Comparison of ENCODE assay signal across 9 cellular contexts in genomic region chr5:159826351-159827222, GRCh38.
A peak's percentile ranks its signal among the peaks of the same experiment; 100 is the strongest.
DNase-seq lines count a peak whose midpoint lies in the region; ATAC-seq, FAIRE-seq and TF ChIP-seq lines count a peak whose summit lies in the region.
"Had no signal": no experiment of that assay in that cellular context is flagged by ENCODE, and none has a peak within 500 bp of the region (broad histone marks: within the 10 kb centered on the region; RNA-seq: fewer than 3 reads in every experiment).

No MANE protein-coding gene starts in this region.

- H3K4me1 ChIP-seq in left ventricle myocardium inferior (peaks cover 17% of the 10 kb centered on the region), SJSA1 (replicated peaks) (peaks cover 28% of the 10 kb centered on the region), keratinocyte (ENCODE audit: control insufficient read depth, extremely low read depth, insufficient read depth, low read length) (peaks cover 28% of the 10 kb centered on the region), sigmoid colon (no peaks in the 10 kb centered on the region), HAP-1 (no peaks in the 10 kb centered on the region)

- no peak for TF ChIP-seq EP300 in sigmoid colon (IDR thresholded peaks at IDR 0.05)

- 65 to 66% methylated on average over 5 of the region's 5 CpGs for WGBS in sigmoid colon, 2 donors

- TF ChIP-seq CTCF in left ventricle myocardium inferior (IDR thresholded peaks at IDR 0.05; ENCODE audit: borderline replicate concordance), result no peak
- TF ChIP-seq CTCF in keratinocyte (optimal IDR thresholded peaks at IDR 0.05 in 1 of 3, IDR thresholded peaks at IDR 0.05 in 1 of 3, conservative IDR thresholded peaks at IDR 0.05 in 1 of 3; ENCODE audit: extremely low read depth in 1 of 3, insufficient read depth in 2 of 3, low read length in 3 of 3), result no peak
- TF ChIP-seq CTCF in sigmoid colon (IDR thresholded peaks at IDR 0.05), result no peak

- in situ Hi-C loops in HAP-1 (cut with MboI; ENCODE audit: low sequenced_read_pairs), result no loop called here

- no peaks in the 10 kb centered on the region for H4K20me1 ChIP-seq in keratinocyte (ENCODE audit: control insufficient read depth, extremely low read depth, insufficient read depth, low read length)

- dilution Hi-C loops in keratinocyte (cut with MboI; ENCODE audit: extremely low pct_ligation_motif_present, low sequenced_read_pairs), result no loop called here

- H3K9ac ChIP-seq in keratinocyte (ENCODE audit: control insufficient read depth, extremely low read depth, insufficient read depth, low read length), result no peak overlapping the region

- no peaks in the 10 kb centered on the region for H3K36me3 ChIP-seq in left ventricle myocardium inferior
- no peaks in the 10 kb centered on the region for H3K36me3 ChIP-seq in SJSA1
- no peaks in the 10 kb centered on the region for H3K36me3 ChIP-seq in keratinocyte (ENCODE audit: control insufficient read depth in 2 of 2, extremely low read depth in 1 of 2, insufficient read depth in 2 of 2, low read length in 2 of 2)
- no peaks in the 10 kb centered on the region for H3K36me3 ChIP-seq in sigmoid colon
- no peaks in the 10 kb centered on the region for H3K36me3 ChIP-seq in HAP-1 (replicated peaks)
- H3K36me3 ChIP-seq: neutrophil had no signal

- FAIRE-seq in keratinocyte (lab: Jason Lieb, UNC), result peak; percentile 99

- no peaks in the 10 kb centered on the region for H3K79me2 ChIP-seq in keratinocyte (ENCODE audit: control insufficient read depth, insufficient read depth, low read length)

- H3K4me2 ChIP-seq in keratinocyte (ENCODE audit: control insufficient read depth, extremely low read depth, insufficient read depth, low read depth, low read length), result peak overlapping the region; percentile 13

- no peaks in the 10 kb centered on the region for H3K9me1 ChIP-seq in keratinocyte (ENCODE audit: control insufficient read depth, extremely low read depth, insufficient read depth, low read length)

- ATAC-seq in Right ventricle myocardium inferior (peak; percentile 27), HG03060 (IDR thresholded peaks at IDR 0.05; ENCODE audit: low read depth, unreplicated experiment) (peak; percentile 99)

- intact Hi-C loops in Right ventricle myocardium inferior (cut with DNase I) (no loop called here), left ventricle myocardium inferior (cut with micrococcal nuclease) (no loop called here), sigmoid colon (cut with DNase I) (no loop called here)

- no peak for TF ChIP-seq POLR2A in sigmoid colon (IDR thresholded peaks at IDR 0.05)

- H3K27me3 ChIP-seq in left ventricle myocardium inferior (ENCODE audit: low read depth) (peaks cover 7% of the 10 kb centered on the region), SJSA1 (replicated peaks) (no peaks in the 10 kb centered on the region), keratinocyte (ENCODE audit: control insufficient read depth, extremely low read depth, insufficient read depth, low read length) (no peaks in the 10 kb centered on the region), sigmoid colon (no peaks in the 10 kb centered on the region), HAP-1 (ENCODE audit: low read depth) (peaks cover 3% of the 10 kb centered on the region)

- H3K4me3 ChIP-seq in left ventricle myocardium inferior (no peak overlapping the region), SJSA1 (no peak overlapping the region), keratinocyte (ENCODE audit: control insufficient read depth in 2 of 3, extremely low read depth in 1 of 3, insufficient read depth in 2 of 3, low read depth in 1 of 3, low read length in 3 of 3) (no peak overlapping the region), sigmoid colon (no peak overlapping the region), HAP-1 (no peak overlapping the region)

- no peaks in the 10 kb centered on the region for H3K9me3 ChIP-seq in left ventricle myocardium inferior (replicated peaks)
- no peaks in the 10 kb centered on the region for H3K9me3 ChIP-seq in SJSA1 (replicated peaks)
- no peaks in the 10 kb centered on the region for H3K9me3 ChIP-seq in keratinocyte (ENCODE audit: control insufficient read depth, low read depth, low read length)
- H3K9me3 ChIP-seq in sigmoid colon, result no peaks in the 10 kb centered on the region
- H3K9me3 ChIP-seq in HAP-1, result no peaks in the 10 kb centered on the region
- H3K9me3 ChIP-seq: neutrophil had no signal

- no peak overlapping the region for H2AFZ ChIP-seq in keratinocyte (ENCODE audit: control insufficient read depth, low read length)

- DNase-seq in Right ventricle myocardium inferior (ENCODE audit: missing footprints) (no peak), left ventricle myocardium inferior (no peak), SJSA1 (ENCODE audit: low read depth in 1 of 2, low spot score in 2 of 2) (peak; percentile 51 to 64), keratinocyte (ENCODE audit: low read depth, low spot score) (peak; percentile 70), sigmoid colon (no peak), AML-193 (lab: John Stamatoyannopoulos, UW) (no peak), HAP-1 (ENCODE audit: low spot score in 2 of 2) (no peak)

- no peak overlapping the region for H3K27ac ChIP-seq in left ventricle myocardium inferior (replicated peaks)
- no peak overlapping the region for H3K27ac ChIP-seq in SJSA1
- peak overlapping the region; percentile 16 for H3K27ac ChIP-seq in keratinocyte (ENCODE audit: control insufficient read depth, insufficient read depth, low read length)
- peak overlapping the region in 1 of 4 donors; percentile 6 for H3K27ac ChIP-seq in sigmoid colon
- H3K27ac ChIP-seq: neutrophil had no signal

Comparison
In these comparisons a context has a peak if more than half of its experiments do, and no peak if none do; other contexts are left out.
1. DNase-seq: peak in SJSA1 (2 of 2) and keratinocyte (single experiment); none in Right ventricle myocardium inferior (single experiment), left ventricle myocardium inferior (single experiment), sigmoid colon (single experiment), AML-193 (0 of 2) and HAP-1 (0 of 2).